In genomic region chr1:166166701-166167394, GRCh38 we compare ENCODE assay signal across 8 cellular contexts. TPM values are rescaled to one million over a fixed set of nuclear protein-coding genes. Genes with fewer than 3 reads are reported as not detected.
DNase-seq lines count a peak whose midpoint lies in the region; ATAC-seq, FAIRE-seq and TF ChIP-seq lines count a peak whose summit lies in the region.

A gene with protein sequence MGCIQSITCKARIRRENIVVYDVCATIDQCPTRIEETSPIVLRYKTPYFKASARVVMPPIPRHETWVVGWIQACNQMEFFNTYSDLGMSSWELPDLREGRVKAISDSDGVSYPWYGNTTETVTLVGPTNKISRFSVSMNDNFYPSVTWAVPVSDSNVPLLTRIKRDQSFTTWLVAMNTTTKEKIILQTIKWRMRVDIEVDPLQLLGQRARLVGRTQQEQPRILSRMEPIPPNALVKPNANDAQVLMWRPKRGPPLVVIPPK (minus strand): TSS chr1:166167001. CDS start chr1:166166248, 753 bp downstream.

- CTCF ChIA-PET in activated B cell treated with CpG ODN at 0.5 μM for 24 hours (lab: Charles Lee): no interaction called here

- peak within 1 kb of the TSS; percentile 77 for H3K4me3 Mint-ChIP-seq in activated B cell treated with CpG ODN at 0.5 μM for 24 hours
- peak within 1 kb of the TSS; percentile 71 for H3K4me3 Mint-ChIP-seq in central memory CD8-positive, alpha-beta T cell

- no peaks in the 10 kb centered on the region for H3K4me1 ChIP-seq in keratinocyte (ENCODE audit: control insufficient read depth, extremely low read depth, insufficient read depth, low read length)

- no peaks in the 10 kb centered on the region for H3K36me3 Mint-ChIP-seq in activated B cell treated with CpG ODN at 0.5 μM for 24 hours (ENCODE audit: low read depth)
- no peaks in the 10 kb centered on the region for H3K36me3 Mint-ChIP-seq in central memory CD8-positive, alpha-beta T cell (ENCODE audit: insufficient read depth)

- POLR2A ChIA-PET in activated B cell treated with CpG ODN at 0.5 μM for 24 hours (lab: Charles Lee): no interaction called here

- H4K20me1 ChIP-seq in keratinocyte (ENCODE audit: control insufficient read depth, extremely low read depth, insufficient read depth, low read length): no peaks in the 10 kb centered on the region

- H3K4me2 ChIP-seq in keratinocyte (ENCODE audit: control insufficient read depth, extremely low read depth, insufficient read depth, low read depth, low read length): peak within 1 kb of the TSS; percentile 75

- no peak within 1 kb of the TSS for H3K27ac ChIP-seq in keratinocyte (ENCODE audit: control insufficient read depth, insufficient read depth, low read length)

- H3K9ac ChIP-seq in keratinocyte (ENCODE audit: control insufficient read depth, extremely low read depth, insufficient read depth, low read length): no peak within 1 kb of the TSS

- H3K36me3 ChIP-seq in keratinocyte (ENCODE audit: control insufficient read depth in 2 of 2, extremely low read depth in 1 of 2, insufficient read depth in 2 of 2, low read length in 2 of 2): no peaks in the 10 kb centered on the region

- ATAC-seq in HG02623 (IDR thresholded peaks at IDR 0.05; ENCODE audit: unreplicated experiment) (peak; percentile 29), activated B cell treated with CpG ODN at 0.5 μM for 24 hours (ENCODE audit: low read depth) (peak; percentile 84)
- ATAC-seq in central memory CD8-positive, alpha-beta T cell (replicated peaks; ENCODE audit: extremely low read depth, poor library complexity, severe bottlenecking): peak; percentile 32

- TF ChIP-seq CTCF in activated B cell treated with CpG ODN at 0.5 μM for 24 hours (IDR thresholded peaks at IDR 0.05): no peak
- TF ChIP-seq CTCF in keratinocyte (optimal IDR thresholded peaks at IDR 0.05 in 1 of 3, IDR thresholded peaks at IDR 0.05 in 1 of 3, conservative IDR thresholded peaks at IDR 0.05 in 1 of 3; ENCODE audit: extremely low read depth in 1 of 3, insufficient read depth in 2 of 3, low read length in 3 of 3): no peak

- peaks cover 28% of the 10 kb centered on the region for H3K27me3 ChIP-seq in keratinocyte (ENCODE audit: control insufficient read depth, extremely low read depth, insufficient read depth, low read length)

- intact Hi-C loops in activated B cell treated with CpG ODN at 0.5 μM for 24 hours (cut with micrococcal nuclease): loop anchor here (2.0 to 5.0 kb wide), 5 partner anchors 310 to 1770 kb away; partner anchors contain the start of genes DCAF6, MPC2, POU2F1 and TMCO1

- no peaks in the 10 kb centered on the region for H3K9me1 ChIP-seq in keratinocyte (ENCODE audit: control insufficient read depth, extremely low read depth, insufficient read depth, low read length)

- H3K4me3 ChIP-seq in keratinocyte (ENCODE audit: control insufficient read depth in 2 of 3, extremely low read depth in 1 of 3, insufficient read depth in 2 of 3, low read depth in 1 of 3, low read length in 3 of 3): peak within 1 kb of the TSS; percentile 45 to 55 (median 53)

- dilution Hi-C loops in keratinocyte (cut with MboI; ENCODE audit: extremely low pct_ligation_motif_present, low sequenced_read_pairs): no loop called here

- peak; percentile 74 for DNase-seq in GM12892 (ENCODE audit: insufficient read length)
- peak; percentile 73 to 83 for DNase-seq in NCI-H1930 (lab: John Stamatoyannopoulos, UW)
- DNase-seq in activated B cell treated with CpG ODN at 0.5 μM for 24 hours: peak; percentile 55
- DNase-seq in central memory CD8-positive, alpha-beta T cell (ENCODE audit: low spot score in 2 of 2): no peak
- DNase-seq in keratinocyte (ENCODE audit: low read depth, low spot score): no peak
- DNase-seq in stimulated activated CD4-positive, alpha-beta T cell treated with anti-CD3 and anti-CD28 coated beads, Interleukin-12 subunit alpha, Interleukin-12 subunit beta, amount 100 ng/mL, for 48 hours (ENCODE audit: low read depth in 2 of 3, low spot score in 1 of 3): peak; percentile 28 to 53 (median 42)
- no peak for DNase-seq in NCI-H187 treated with DMSO at 0.1 percent for 48 hours (lab: John Stamatoyannopoulos, UW)

- H3K27me3 Mint-ChIP-seq in activated B cell treated with CpG ODN at 0.5 μM for 24 hours: peaks cover 25% of the 10 kb centered on the region
- H3K27me3 Mint-ChIP-seq in central memory CD8-positive, alpha-beta T cell: peaks cover 59% of the 10 kb centered on the region

- H3K79me2 ChIP-seq in keratinocyte (ENCODE audit: control insufficient read depth, insufficient read depth, low read length): no peaks in the 10 kb centered on the region

- H2AFZ ChIP-seq in keratinocyte (ENCODE audit: control insufficient read depth, low read length): peak within 1 kb of the TSS; percentile 46

- no peak within 1 kb of the TSS for H3K27ac Mint-ChIP-seq in activated B cell treated with CpG ODN at 0.5 μM for 24 hours
- H3K27ac Mint-ChIP-seq in central memory CD8-positive, alpha-beta T cell (ENCODE audit: low read depth): no peak within 1 kb of the TSS

- no peaks in the 10 kb centered on the region for H3K9me3 ChIP-seq in keratinocyte (ENCODE audit: control insufficient read depth, low read depth, low read length)

- peaks cover 19% of the 10 kb centered on the region for H3K4me1 Mint-ChIP-seq in activated B cell treated with CpG ODN at 0.5 μM for 24 hours
- H3K4me1 Mint-ChIP-seq in central memory CD8-positive, alpha-beta T cell: peaks cover 7% of the 10 kb centered on the region

- FAIRE-seq in GM12892 (lab: Jason Lieb, UNC) (peak; percentile 66), keratinocyte (lab: Jason Lieb, UNC) (no peak)

- TF ChIP-seq POLR2A in GM12892 (IDR thresholded peaks at IDR 0.05; ENCODE audit: low read depth, low read length): no peak

- no peaks in the 10 kb centered on the region for H3K9me3 Mint-ChIP-seq in activated B cell treated with CpG ODN at 0.5 μM for 24 hours
- H3K9me3 Mint-ChIP-seq in central memory CD8-positive, alpha-beta T cell: no peaks in the 10 kb centered on the region

RNA-seq across cellular contexts. Expression of the gene that starts here (rescaled TPM):
- polyA plus RNA-seq in GM12892 (2012; ENCODE audit: missing spikeins): 1.0 TPM
- total RNA-seq in activated B cell treated with CpG ODN at 0.5 μM for 24 hours: 0.64 and 1.00 TPM in 2 replicates
- polyA plus RNA-seq in keratinocyte: 0.07 to 0.11 TPM (median 0.08 TPM) in 3 replicates
- polyA plus RNA-seq in keratinocyte (2011; ENCODE audit: low read depth): not detected
- 0.13 and 0.17 TPM in 2 replicates for polyA plus RNA-seq in keratinocyte (2011; cell fraction: cytosol; rRNA removed)
- polyA plus RNA-seq in keratinocyte (2011; cell fraction: nucleus; rRNA removed): 0.13 and 0.16 TPM in 2 replicates
- not detected in 2 replicates for polyA plus RNA-seq in keratinocyte (2012; ENCODE audit: low replicate concordance)
- not detected in 3 replicates for polyA minus RNA-seq in keratinocyte
- not detected for polyA minus RNA-seq in keratinocyte (2011; cell fraction: cytosol; rRNA and poly(A)+ RNA removed)
- polyA minus RNA-seq in keratinocyte (2011; cell fraction: nucleus; rRNA and poly(A)+ RNA removed): 0.23 TPM in 1 of 2 replicates, not detected in the other

Comparison
In these comparisons a context has a peak if more than half of its experiments do, and no peak if none do; other contexts are left out.
1. Peak in DNase-seq and ATAC-seq in activated B cell treated with CpG ODN at 0.5 μM for 24 hours; RNA of the gene not detected or under 1 TPM.
2. DNase-seq: peak in GM12892 (single experiment), NCI-H1930 (2 of 2) and stimulated activated CD4-positive, alpha-beta T cell treated with anti-CD3 and anti-CD28 coated beads, Interleukin-12 subunit alpha, Interleukin-12 subunit beta, amount 100 ng/mL, for 48 hours (3 of 3); none in central memory CD8-positive, alpha-beta T cell (0 of 2), keratinocyte (single experiment) and NCI-H187 treated with DMSO at 0.1 percent for 48 hours (single experiment).
3. ATAC-seq: peak in every context shown above with its lines; median percentile 84 in activated B cell treated with CpG ODN at 0.5 μM for 24 hours; 32 in central memory CD8-positive, alpha-beta T cell; 29 in HG02623.